In the genomic region with DNA sequence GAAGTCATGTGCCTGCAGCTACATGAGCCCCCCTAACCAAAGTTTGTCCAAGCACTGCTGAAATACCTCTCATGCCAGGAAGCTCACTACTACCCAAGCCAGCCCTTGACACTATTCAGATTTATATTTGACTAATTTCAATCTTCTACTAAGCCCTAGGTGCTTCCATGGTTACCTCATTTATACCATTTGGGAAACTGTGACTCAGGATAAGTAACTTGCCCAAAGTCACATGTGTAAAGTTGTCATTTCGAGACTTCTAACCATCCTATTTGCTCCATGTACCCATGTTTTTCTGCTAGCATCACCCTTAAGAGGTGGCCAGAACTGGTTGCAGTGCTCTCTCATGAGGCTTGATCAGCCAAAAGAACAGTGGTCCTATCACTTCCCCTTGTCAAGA, we compare ENCODE assay signal across 11 cellular contexts. TPM values are rescaled to one million over a fixed set of nuclear protein-coding genes. Genes with fewer than 3 reads are reported as not detected.
"Had no signal": no experiment of that assay in that cellular context is flagged by ENCODE, and none has a peak within 500 bp of the region (broad histone marks: within the 10 kb centered on the region; RNA-seq: fewer than 3 reads in every experiment).

No MANE protein-coding gene starts in this region.

- H3K27me3 ChIP-seq: transverse colon had no signal

- ATAC-seq: naive thymus-derived CD4-positive, alpha-beta T cell; T-helper 17 cell had no signal

- H3K9me3 Mint-ChIP-seq: central memory CD8-positive, alpha-beta T cell had no signal

- H3K4me1 Mint-ChIP-seq: central memory CD8-positive, alpha-beta T cell had no signal

- H3K27me3 Mint-ChIP-seq: central memory CD8-positive, alpha-beta T cell; naive thymus-derived CD4-positive, alpha-beta T cell; T-helper 17 cell had no signal

- H3K36me3 ChIP-seq: lower lobe of right lung, transverse colon had no signal

- H3K27ac Mint-ChIP-seq: naive thymus-derived CD4-positive, alpha-beta T cell; T-helper 17 cell had no signal

- H3K9me3 ChIP-seq: lower lobe of right lung, transverse colon had no signal

- DNase-seq: activated CD8-positive, alpha-beta memory T cell treated with anti-CD3 and anti-CD28 coated beads for 24 hours; cortex of kidney; effector memory CD4-positive, alpha-beta T cell; lower lobe of right lung; naive thymus-derived CD4-positive, alpha-beta T cell; SIG-M5; stimulated activated CD4-positive, alpha-beta T cell treated with anti-CD3 and anti-CD28 coated beads, Interleukin-4, amount 100 ng/mL, for 1 hour; T-helper 17 cell had no signal

- H3K4me3 Mint-ChIP-seq: central memory CD8-positive, alpha-beta T cell; naive thymus-derived CD4-positive, alpha-beta T cell; T-helper 17 cell had no signal

- H3K27ac ChIP-seq: lower lobe of right lung, parathyroid adenoma had no signal

- H3K4me3 ChIP-seq: lower lobe of right lung, transverse colon had no signal

RNA-seq across cellular contexts. Expression of a gene that starts 20.7 kb away (rescaled TPM):
- total RNA-seq: naive thymus-derived CD4-positive, alpha-beta T cell; T-helper 17 cell had no signal
